In genomic region chr19:35105047-35105410, GRCh38 we compare ENCODE assay signal across 14 cellular contexts.
"Had no signal": no experiment of that assay in that cellular context is flagged by ENCODE, and none has a peak within 500 bp of the region (broad histone marks: within the 10 kb centered on the region; RNA-seq: fewer than 3 reads in every experiment).

No MANE protein-coding gene starts in this region.

- H3K27ac ChIP-seq: psoas muscle, skin epidermis, stomach, thoracic aorta had no signal

- H3K9me3 ChIP-seq: mucosa of descending colon, psoas muscle, stomach, thoracic aorta had no signal

- H3K4me1 ChIP-seq: psoas muscle had no signal

- H3K36me3 ChIP-seq: stomach, thoracic aorta had no signal

- H3K4me3 ChIP-seq: mucosa of descending colon, psoas muscle, skin epidermis, stomach, thoracic aorta had no signal

- DNase-seq: activated CD4-positive, alpha-beta memory T cell treated with anti-CD3 and anti-CD28 coated beads for 36 hours; activated CD4-positive, alpha-beta T cell treated with anti-CD3 and anti-CD28 coated beads for 36 hours; activated T-cell treated with anti-CD3 and anti-CD28 coated beads for 4 hours; dermis blood vessel endothelial cell; left cardiac atrium; mesenchymal stem cell; mucosa of descending colon; naive B cell; psoas muscle; stimulated activated CD4-positive, alpha-beta T cell treated with anti-CD3 and anti-CD28 coated beads, Interleukin-15, amount 100 ng/mL, for 24 hours; stimulated activated CD4-positive, alpha-beta T cell treated with anti-CD3 and anti-CD28 coated beads, Interleukin-2, amount 100 ng/mL, for 48 hours; stomach had no signal
